10 cellular contexts compared by ENCODE assay signal in the genomic region with DNA sequence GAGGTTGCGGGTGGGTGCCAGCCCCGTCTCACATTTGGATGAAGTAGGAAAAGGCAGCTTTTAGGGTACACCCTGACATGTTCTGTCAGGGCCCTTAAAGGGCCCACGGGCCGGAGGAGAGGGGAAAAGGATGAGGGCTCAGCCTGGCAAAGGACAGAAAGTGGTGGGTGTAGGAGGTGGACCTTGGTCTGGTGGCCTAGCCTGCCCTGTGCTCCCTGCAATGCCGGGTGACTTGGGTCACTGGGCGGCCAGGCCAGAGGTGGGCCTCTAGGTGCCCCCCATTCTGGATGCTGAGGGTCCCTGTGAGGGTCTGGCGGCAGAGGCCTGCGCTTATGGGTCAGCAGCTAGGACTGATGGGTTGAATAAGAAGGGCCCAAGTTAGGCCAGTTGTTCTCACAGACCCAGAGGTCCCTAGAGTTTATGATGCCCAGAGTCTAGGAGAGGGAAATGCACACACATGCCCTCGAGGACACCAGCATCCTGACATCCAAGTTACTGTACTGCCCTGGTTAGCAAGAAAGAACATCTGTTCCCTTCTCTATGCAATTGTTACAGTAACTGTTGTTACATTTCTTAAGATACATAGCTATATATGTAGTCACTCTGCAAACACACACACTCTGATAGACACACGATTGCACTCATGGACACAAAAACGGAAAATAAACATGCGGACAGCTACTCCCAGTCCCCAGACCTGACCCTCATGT. TPM values are rescaled to one million over a fixed set of nuclear protein-coding genes. Genes with fewer than 3 reads are reported as not detected.
DNase-seq lines count a peak whose midpoint lies in the region; ATAC-seq, FAIRE-seq and TF ChIP-seq lines count a peak whose summit lies in the region.
"Had no signal": no experiment of that assay in that cellular context is flagged by ENCODE, and none has a peak within 500 bp of the region (broad histone marks: within the 10 kb centered on the region; RNA-seq: fewer than 3 reads in every experiment).

No MANE protein-coding gene starts in this region.

- H3K9ac ChIP-seq in HepG2 (ENCODE audit: insufficient read depth, low read depth, low read length) = peak overlapping the region; percentile 85; the same call in 1 of the 2 replicates

- CTCF ChIA-PET in HepG2 (lab: Yijun Ruan, JAX; ENCODE audit: low intra/inter-chr PET ratio, low total read pairs) = no interaction called here

- H3K27me3 ChIP-seq in HepG2 (ENCODE audit: control insufficient read depth in 1 of 2, insufficient read depth in 2 of 2, low read length in 2 of 2) (peaks cover 0 to 4% of the 10 kb centered on the region in 2 experiments; a peak in 1 of 5 replicates), testis (no peaks in the 10 kb centered on the region)

- in situ Hi-C loops in HepG2 (cut with HindIII; ENCODE audit: extremely low pct_ligation_motif_present, low pct_unique_long_range_greater_than_20kb) = no loop called here

- no peaks in the 10 kb centered on the region for H3K79me2 ChIP-seq in HepG2 (ENCODE audit: insufficient read depth, low read length)

- peaks cover 10% of the 10 kb centered on the region for H3K27me3 Mint-ChIP-seq in activated CD4-positive, alpha-beta T cell treated with anti-CD3 and anti-CD28 coated beads, Interleukin-2, amount 10 ng/mL, durations not matched to agents 24 days and 14 days

- peak overlapping the region; percentile 89 for H3K4me2 ChIP-seq in HepG2 (ENCODE audit: low read depth, low read length)

- intact Hi-C loops in activated CD4-positive, alpha-beta T cell treated with anti-CD3 and anti-CD28 coated beads, Interleukin-2, amount 10 ng/mL, durations not matched to agents 24 days and 14 days (cut with micrococcal nuclease) = no loop called here
- intact Hi-C loops in HepG2 (cut with micrococcal nuclease; ENCODE audit: unreplicated experiment) (no loop called here), testis (cut with DNase I; ENCODE audit: low total_unique reads) (loop anchor here (5.0 kb wide), 1 partner anchor 70 kb away; the partner anchor contains the start of gene TRIM52)

- H3K27ac ChIP-seq in angular gyrus (ENCODE audit: low read depth, low read length) (peak overlapping the region; percentile 96), HepG2 (ENCODE audit: extremely low read length, insufficient read depth, low read length) (peak overlapping the region; percentile 81), testis (peak overlapping the region; percentile 87 to 94)

- H3K36me3 Mint-ChIP-seq in activated CD4-positive, alpha-beta T cell treated with anti-CD3 and anti-CD28 coated beads, Interleukin-2, amount 10 ng/mL, durations not matched to agents 24 days and 14 days (ENCODE audit: low read depth) = peaks cover 9% of the 10 kb centered on the region

- H3K27ac Mint-ChIP-seq in activated CD4-positive, alpha-beta T cell treated with anti-CD3 and anti-CD28 coated beads, Interleukin-2, amount 10 ng/mL, durations not matched to agents 24 days and 14 days = peak overlapping the region; percentile 95

- ATAC-seq in HepG2 = peak; percentile 1; the same call in 1 of the 3 replicates
- ATAC-seq in HG03378 (IDR thresholded peaks at IDR 0.05; ENCODE audit: unreplicated experiment) = no peak

- no peak for TF ChIP-seq EP300 in HepG2 (IDR thresholded peaks at IDR 0.05; ENCODE audit: low read depth in 2 of 2, low read length in 2 of 2)
- no peak for TF ChIP-seq EP300 in HepG2 (CRISPR knock-in tag; IDR thresholded peaks at IDR 0.05; ENCODE audit: borderline replicate concordance)

- peaks cover 40% of the 10 kb centered on the region for H3K4me1 Mint-ChIP-seq in activated CD4-positive, alpha-beta T cell treated with anti-CD3 and anti-CD28 coated beads, Interleukin-2, amount 10 ng/mL, durations not matched to agents 24 days and 14 days

- H4K20me1 ChIP-seq in HepG2 (ENCODE audit: insufficient read depth, low read length) = no peaks in the 10 kb centered on the region

- DNase-seq in activated CD4-positive, alpha-beta T cell treated with anti-CD3 and anti-CD28 coated beads, Interleukin-2, amount 10 ng/mL, durations not matched to agents 24 days and 14 days = no peak
- no peak for DNase-seq in activated CD4-positive, alpha-beta T cell treated with anti-CD3 and anti-CD28 coated beads for 4 hours
- DNase-seq in HepG2 (ENCODE audit: low spot score) = no peak
- no peak for DNase-seq in testis
- DNase-seq in stimulated activated CD8-positive, alpha-beta memory T cell treated with anti-CD3 and anti-CD28 coated beads, Interleukin-4, amount 100 ng/mL, for 48 hours = no peak
- no peak for DNase-seq in GF-D8 (lab: John Stamatoyannopoulos, UW)

- TF ChIP-seq POLR2A in HepG2 (IDR thresholded peaks at IDR 0.05; ENCODE audit: insufficient read depth in 1 of 2, low read depth in 2 of 2, low read length in 2 of 2) (no peak), testis (IDR thresholded peaks at IDR 0.05) (no peak)

- peak overlapping the region; percentile 92 for H3K4me3 Mint-ChIP-seq in activated CD4-positive, alpha-beta T cell treated with anti-CD3 and anti-CD28 coated beads, Interleukin-2, amount 10 ng/mL, durations not matched to agents 24 days and 14 days

- no peak for TF ChIP-seq RAD21 in HepG2 (CRISPR knock-in tag; IDR thresholded peaks at IDR 0.05)

- FAIRE-seq in HepG2 (lab: Jason Lieb, UNC) = no peak

- 19% methylated on average over 11 of the region's 12 CpGs for WGBS in HepG2 (ENCODE audit: low lambda C conversion rate)
- 34 to 36% methylated on average over 7 to 12 of the region's 12 CpGs for WGBS in testis, 2 donors

- peaks cover 28% of the 10 kb centered on the region for H3K4me1 ChIP-seq in HepG2 (ENCODE audit: insufficient read depth, low read length)
- peaks cover 6% of the 10 kb centered on the region for H3K4me1 ChIP-seq in testis

- no peak overlapping the region for H2AFZ ChIP-seq in HepG2 (ENCODE audit: low read length)

- POLR2A ChIA-PET in HepG2 (lab: Yijun Ruan, JAX) = interaction anchor here (0.6 to 7.2 kb wide), 10 partner anchors 7 to 382 kb away, joined by 3 to 104 read pairs (median 6); partner anchors contain the start of genes RACK1, TRIM41, TRIM52 and TRIM7

- no peaks in the 10 kb centered on the region for H3K9me3 Mint-ChIP-seq in activated CD4-positive, alpha-beta T cell treated with anti-CD3 and anti-CD28 coated beads, Interleukin-2, amount 10 ng/mL, durations not matched to agents 24 days and 14 days

- H3K36me3 ChIP-seq in HepG2 (replicated peaks in 1 of 2; ENCODE audit: control insufficient read depth in 1 of 2, insufficient read depth in 2 of 2, low read length in 2 of 2) (no peaks in the 10 kb centered on the region), testis (ENCODE audit: low read depth, missing control alignments) (no peaks in the 10 kb centered on the region)

- BruUV-seq in HepG2 (replicated peaks; lab: Mats Ljungman, UMichigan) = TSS peak; percentile 79

- H3K4me3 ChIP-seq in HepG2 (replicated peaks in 1 of 3; ENCODE audit: insufficient read depth in 1 of 3, low read depth in 2 of 3, low read length in 3 of 3) (peak overlapping the region; percentile 80 to 93 (median 81)), testis (peak overlapping the region; percentile 82 to 87)

- no peaks in the 10 kb centered on the region for H3K9me3 ChIP-seq in HepG2 (ENCODE audit: low read length)
- H3K9me3 ChIP-seq in testis = no peaks in the 10 kb centered on the region

- TF ChIP-seq CTCF in HepG2 (CRISPR knock-in tag; IDR thresholded peaks at IDR 0.05) = no peak
- TF ChIP-seq CTCF in testis (IDR thresholded peaks at IDR 0.05) = no peak

RNA-seq across cellular contexts. Expression of gene TRIM7, which starts 12.5 kb away (rescaled TPM):
- total RNA-seq in activated CD4-positive, alpha-beta T cell treated with anti-CD3 and anti-CD28 coated beads, Interleukin-2, amount 10 ng/mL, durations not matched to agents 24 days and 14 days = 2.7 TPM in 2 replicates
- total RNA-seq in HepG2 (2016; rRNA removed; fragmentation: Illumina TruSeq; extraction: Trizol) (not detected in 2 replicates), testis (under 1 TPM; 0.43 to 0.87 TPM)
- total RNA-seq in HepG2 (2016; cell fraction: cytosol; rRNA removed; fragmentation: Illumina TruSeq; extraction: Trizol; ENCODE audit: low read depth) = not detected in 2 replicates
- not detected in 2 replicates for total RNA-seq in HepG2 (2016; cell fraction: insoluble cytoplasmic fraction; rRNA removed; fragmentation: Illumina TruSeq; extraction: Trizol)
- total RNA-seq in HepG2 (2016; cell fraction: membrane; rRNA removed; fragmentation: Illumina TruSeq; extraction: Trizol) = not detected in 2 replicates
- total RNA-seq in HepG2 (2016; cell fraction: nucleus; rRNA removed; fragmentation: Illumina TruSeq; extraction: Trizol) = not detected in 2 replicates
- polyA plus RNA-seq in HepG2 (2011; rRNA removed) (0.10 and 0.13 TPM in 2 replicates), testis (ENCODE audit: insufficient read depth, low read depth, low replicate concordance) (0.47 TPM)
- 0.11 and 0.13 TPM in 2 replicates for polyA plus RNA-seq in HepG2 (2011; cell fraction: cytosol; rRNA removed)
- polyA plus RNA-seq in HepG2 (2011; cell fraction: nucleus; rRNA removed) = 0.16 and 0.29 TPM in 2 replicates
- 0.13 TPM in 1 of 2 replicates, not detected in the other for polyA plus RNA-seq in HepG2 (2012)
- polyA plus RNA-seq in HepG2 (2016; cell fraction: cytosol; fragmentation: Illumina TruSeq; extraction: Trizol; ENCODE audit: low read depth) = not detected in 2 replicates
- polyA plus RNA-seq in HepG2 (2016; cell fraction: insoluble cytoplasmic fraction; fragmentation: Illumina TruSeq; extraction: Trizol; ENCODE audit: low read depth) = not detected in 2 replicates
- polyA plus RNA-seq in HepG2 (2016; cell fraction: membrane; fragmentation: Illumina TruSeq; extraction: Trizol; ENCODE audit: low read depth) = 0.23 TPM in 1 of 2 replicates, not detected in the other
- not detected in 2 replicates for polyA plus RNA-seq in HepG2 (2016; cell fraction: nucleus; fragmentation: Illumina TruSeq; extraction: Trizol; ENCODE audit: insufficient read depth, low read depth)
- polyA minus RNA-seq in HepG2 (2011; rRNA and poly(A)+ RNA removed; ENCODE audit: low replicate concordance) = 10.8 TPM in 1 of 2 replicates, not detected in the other
- 0.88 TPM in 1 of 2 replicates, not detected in the other for polyA minus RNA-seq in HepG2 (2011; cell fraction: cytosol; rRNA and poly(A)+ RNA removed)
- 1.2 TPM in 1 of 2 replicates, not detected in the other for polyA minus RNA-seq in HepG2 (2011; cell fraction: nucleus; rRNA and poly(A)+ RNA removed)

RNA-seq across cellular contexts. Expression of gene TRIM41, which starts 30.6 kb away (rescaled TPM):
- total RNA-seq in activated CD4-positive, alpha-beta T cell treated with anti-CD3 and anti-CD28 coated beads, Interleukin-2, amount 10 ng/mL, durations not matched to agents 24 days and 14 days = 31.6 and 35.2 TPM in 2 replicates
- 10.9 and 16.7 TPM in 2 replicates for total RNA-seq in HepG2 (2016; rRNA removed; fragmentation: Illumina TruSeq; extraction: Trizol)
- total RNA-seq in HepG2 (2016; cell fraction: cytosol; rRNA removed; fragmentation: Illumina TruSeq; extraction: Trizol; ENCODE audit: low read depth) = 3.4 and 3.6 TPM in 2 replicates
- total RNA-seq in HepG2 (2016; cell fraction: insoluble cytoplasmic fraction; rRNA removed; fragmentation: Illumina TruSeq; extraction: Trizol) = 12.4 and 16.7 TPM in 2 replicates
- 9.1 and 9.7 TPM in 2 replicates for total RNA-seq in HepG2 (2016; cell fraction: membrane; rRNA removed; fragmentation: Illumina TruSeq; extraction: Trizol)
- 11.4 and 13.1 TPM in 2 replicates for total RNA-seq in HepG2 (2016; cell fraction: nucleus; rRNA removed; fragmentation: Illumina TruSeq; extraction: Trizol)
- 10.2 and 10.9 TPM in 2 replicates for polyA plus RNA-seq in HepG2 (2011; rRNA removed)
- 5.4 and 6.4 TPM in 2 replicates for polyA plus RNA-seq in HepG2 (2011; cell fraction: cytosol; rRNA removed)
- 66.0 and 81.3 TPM in 2 replicates for polyA plus RNA-seq in HepG2 (2011; cell fraction: nucleus; rRNA removed)
- 10.5 and 10.9 TPM in 2 replicates for polyA plus RNA-seq in HepG2 (2012)
- 2.6 and 3.0 TPM in 2 replicates for polyA plus RNA-seq in HepG2 (2016; cell fraction: cytosol; fragmentation: Illumina TruSeq; extraction: Trizol; ENCODE audit: low read depth)
- 15.2 and 16.5 TPM in 2 replicates for polyA plus RNA-seq in HepG2 (2016; cell fraction: insoluble cytoplasmic fraction; fragmentation: Illumina TruSeq; extraction: Trizol; ENCODE audit: low read depth)
- 7.8 and 8.3 TPM in 2 replicates for polyA plus RNA-seq in HepG2 (2016; cell fraction: membrane; fragmentation: Illumina TruSeq; extraction: Trizol; ENCODE audit: low read depth)
- 28.6 and 33.8 TPM in 2 replicates for polyA plus RNA-seq in HepG2 (2016; cell fraction: nucleus; fragmentation: Illumina TruSeq; extraction: Trizol; ENCODE audit: insufficient read depth, low read depth)
- 7.5 and 14.8 TPM in 2 replicates for polyA minus RNA-seq in HepG2 (2011; rRNA and poly(A)+ RNA removed; ENCODE audit: low replicate concordance)
- 3.3 and 3.7 TPM in 2 replicates for polyA minus RNA-seq in HepG2 (2011; cell fraction: cytosol; rRNA and poly(A)+ RNA removed)
- polyA minus RNA-seq in HepG2 (2011; cell fraction: nucleus; rRNA and poly(A)+ RNA removed) = 17.4 and 18.8 TPM in 2 replicates
- 10 to 100 TPM; 39.6 to 53.1 TPM for total RNA-seq in testis
- polyA plus RNA-seq in testis (ENCODE audit: insufficient read depth, low read depth, low replicate concordance) = 61.5 TPM

RNA-seq across cellular contexts. Expression of gene OR2V2, which starts 45.1 kb away (rescaled TPM):
- not detected in 2 replicates for total RNA-seq in activated CD4-positive, alpha-beta T cell treated with anti-CD3 and anti-CD28 coated beads, Interleukin-2, amount 10 ng/mL, durations not matched to agents 24 days and 14 days
- total RNA-seq in HepG2 (2016; rRNA removed; fragmentation: Illumina TruSeq; extraction: Trizol) (not detected in 2 replicates), testis (not detected)
- not detected in 2 replicates for total RNA-seq in HepG2 (2016; cell fraction: cytosol; rRNA removed; fragmentation: Illumina TruSeq; extraction: Trizol; ENCODE audit: low read depth)
- total RNA-seq in HepG2 (2016; cell fraction: insoluble cytoplasmic fraction; rRNA removed; fragmentation: Illumina TruSeq; extraction: Trizol) = not detected in 2 replicates
- total RNA-seq in HepG2 (2016; cell fraction: membrane; rRNA removed; fragmentation: Illumina TruSeq; extraction: Trizol) = not detected in 2 replicates
- total RNA-seq in HepG2 (2016; cell fraction: nucleus; rRNA removed; fragmentation: Illumina TruSeq; extraction: Trizol) = not detected in 2 replicates
- polyA plus RNA-seq in HepG2 (2011; rRNA removed) (not detected in 2 replicates), testis (ENCODE audit: insufficient read depth, low read depth, low replicate concordance) (not detected)
- polyA plus RNA-seq in HepG2 (2011; cell fraction: cytosol; rRNA removed) = not detected in 2 replicates
- not detected in 2 replicates for polyA plus RNA-seq in HepG2 (2011; cell fraction: nucleus; rRNA removed)
- not detected in 2 replicates for polyA plus RNA-seq in HepG2 (2012)
- polyA plus RNA-seq in HepG2 (2016; cell fraction: cytosol; fragmentation: Illumina TruSeq; extraction: Trizol; ENCODE audit: low read depth) = not detected in 2 replicates
- polyA plus RNA-seq in HepG2 (2016; cell fraction: insoluble cytoplasmic fraction; fragmentation: Illumina TruSeq; extraction: Trizol; ENCODE audit: low read depth) = not detected in 2 replicates
- not detected in 2 replicates for polyA plus RNA-seq in HepG2 (2016; cell fraction: membrane; fragmentation: Illumina TruSeq; extraction: Trizol; ENCODE audit: low read depth)
- polyA plus RNA-seq in HepG2 (2016; cell fraction: nucleus; fragmentation: Illumina TruSeq; extraction: Trizol; ENCODE audit: insufficient read depth, low read depth) = not detected in 2 replicates
- polyA minus RNA-seq in HepG2 (2011; rRNA and poly(A)+ RNA removed; ENCODE audit: low replicate concordance) = not detected in 2 replicates
- not detected in 2 replicates for polyA minus RNA-seq in HepG2 (2011; cell fraction: cytosol; rRNA and poly(A)+ RNA removed)
- not detected in 2 replicates for polyA minus RNA-seq in HepG2 (2011; cell fraction: nucleus; rRNA and poly(A)+ RNA removed)
- total RNA-seq: subcutaneous adipose tissue had no signal
- polyA plus RNA-seq: adipose tissue had no signal

RNA-seq across cellular contexts. Expression of gene RACK1, which starts 51.2 kb away (rescaled TPM):
- 2,172 and 2,196 TPM in 2 replicates for total RNA-seq in activated CD4-positive, alpha-beta T cell treated with anti-CD3 and anti-CD28 coated beads, Interleukin-2, amount 10 ng/mL, durations not matched to agents 24 days and 14 days
- total RNA-seq in HepG2 (2016; rRNA removed; fragmentation: Illumina TruSeq; extraction: Trizol) (2,514 and 3,226 TPM in 2 replicates), testis (1,000 to 10,000 TPM in 1 of 2 donors, 100 to 1,000 TPM in 1; 777 to 1,606 TPM)
- 4,063 and 4,402 TPM in 2 replicates for total RNA-seq in HepG2 (2016; cell fraction: cytosol; rRNA removed; fragmentation: Illumina TruSeq; extraction: Trizol; ENCODE audit: low read depth)
- total RNA-seq in HepG2 (2016; cell fraction: insoluble cytoplasmic fraction; rRNA removed; fragmentation: Illumina TruSeq; extraction: Trizol) = 2,554 and 3,310 TPM in 2 replicates
- total RNA-seq in HepG2 (2016; cell fraction: membrane; rRNA removed; fragmentation: Illumina TruSeq; extraction: Trizol) = 5,165 and 5,275 TPM in 2 replicates
- total RNA-seq in HepG2 (2016; cell fraction: nucleus; rRNA removed; fragmentation: Illumina TruSeq; extraction: Trizol) = 943 and 1,018 TPM in 2 replicates
- polyA plus RNA-seq in HepG2 (2011; rRNA removed) (6,141 and 6,693 TPM in 2 replicates), testis (ENCODE audit: insufficient read depth, low read depth, low replicate concordance) (1,149 TPM)
- 6,517 and 7,296 TPM in 2 replicates for polyA plus RNA-seq in HepG2 (2011; cell fraction: cytosol; rRNA removed)
- 2,166 and 2,467 TPM in 2 replicates for polyA plus RNA-seq in HepG2 (2011; cell fraction: nucleus; rRNA removed)
- polyA plus RNA-seq in HepG2 (2012) = 4,104 and 4,114 TPM in 2 replicates
- polyA plus RNA-seq in HepG2 (2016; cell fraction: cytosol; fragmentation: Illumina TruSeq; extraction: Trizol; ENCODE audit: low read depth) = 3,699 and 3,997 TPM in 2 replicates
- 3,545 and 3,580 TPM in 2 replicates for polyA plus RNA-seq in HepG2 (2016; cell fraction: insoluble cytoplasmic fraction; fragmentation: Illumina TruSeq; extraction: Trizol; ENCODE audit: low read depth)
- 4,862 and 5,343 TPM in 2 replicates for polyA plus RNA-seq in HepG2 (2016; cell fraction: membrane; fragmentation: Illumina TruSeq; extraction: Trizol; ENCODE audit: low read depth)
- polyA plus RNA-seq in HepG2 (2016; cell fraction: nucleus; fragmentation: Illumina TruSeq; extraction: Trizol; ENCODE audit: insufficient read depth, low read depth) = 1,515 and 1,598 TPM in 2 replicates
- polyA minus RNA-seq in HepG2 (2011; rRNA and poly(A)+ RNA removed; ENCODE audit: low replicate concordance) = 10,364 and 11,951 TPM in 2 replicates
- polyA minus RNA-seq in HepG2 (2011; cell fraction: cytosol; rRNA and poly(A)+ RNA removed) = 2,548 and 2,636 TPM in 2 replicates
- polyA minus RNA-seq in HepG2 (2011; cell fraction: nucleus; rRNA and poly(A)+ RNA removed) = 1,064 and 1,481 TPM in 2 replicates
